Comparison of ENCODE assay signal across 10 cellular contexts in the genomic region with DNA sequence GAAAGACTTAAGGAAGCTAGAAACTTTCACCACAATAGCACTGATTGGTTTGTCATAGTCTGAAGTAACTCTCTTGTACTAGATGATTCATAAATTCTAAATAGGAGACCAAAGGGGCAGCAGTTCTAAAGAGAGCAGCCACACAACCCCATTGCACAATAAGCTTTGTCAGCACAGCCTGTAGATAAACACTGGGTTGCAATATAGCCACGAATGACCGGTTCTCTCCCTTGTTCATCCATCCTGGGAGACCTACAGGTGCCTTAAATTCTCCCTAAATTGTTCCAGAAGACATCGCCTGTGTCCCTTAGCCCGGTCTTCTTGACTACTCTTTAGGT.
DNase-seq lines count a peak whose midpoint lies in the region; ATAC-seq, FAIRE-seq and TF ChIP-seq lines count a peak whose summit lies in the region.
"Had no signal": no experiment of that assay in that cellular context is flagged by ENCODE, and none has a peak within 500 bp of the region (broad histone marks: within the 10 kb centered on the region; RNA-seq: fewer than 3 reads in every experiment).

No MANE protein-coding gene starts in this region.

- peak overlapping the region in 6 of 11 experiments; percentile 41 to 79 (median 72); a peak in 13 of 22 replicates for H3K4me2 ChIP-seq in BLaER1 treated with 17β-estradiol and CSF1 and Interleukin-3, amounts not matched to agents 10 nM and 100 nM
- no peak overlapping the region for H3K4me2 ChIP-seq in HepG2 (ENCODE audit: low read depth, low read length)
- no peak overlapping the region for H3K4me2 ChIP-seq in Karpas-422 (ENCODE audit: low read depth, low read length, poor library complexity, severe bottlenecking)

- peak; percentile 47 for FAIRE-seq in HepG2 (lab: Jason Lieb, UNC)

- H2AFZ ChIP-seq in HepG2 (ENCODE audit: low read length) (no peak overlapping the region), Karpas-422 (ENCODE audit: low read length) (no peak overlapping the region)

- peak; percentile 92 for ATAC-seq in HepG2
- ATAC-seq in GM18502 (IDR thresholded peaks at IDR 0.05; ENCODE audit: poor library complexity, unreplicated experiment), result no peak
- ATAC-seq: naive thymus-derived CD8-positive, alpha-beta T cell had no signal

- peaks cover 0 to 67% (median 35%) of the 10 kb centered on the region in 10 experiments; a peak in 16 of 20 replicates for H3K4me1 ChIP-seq in BLaER1 treated with 17β-estradiol and CSF1 and Interleukin-3, amounts not matched to agents 10 nM and 100 nM
- H3K4me1 ChIP-seq in ascending aorta (no peaks in the 10 kb centered on the region), HepG2 (ENCODE audit: insufficient read depth, low read length) (peaks cover 20% of the 10 kb centered on the region), Karpas-422 (ENCODE audit: low read length) (peaks cover 31% of the 10 kb centered on the region)

- no peaks in the 10 kb centered on the region for H3K9me2 ChIP-seq in Karpas-422 (replicated peaks; ENCODE audit: insufficient read depth, low read length)

- no peaks in the 10 kb centered on the region for H3K27me3 ChIP-seq in BLaER1 treated with 17β-estradiol and CSF1 and Interleukin-3, amounts not matched to agents 10 nM and 100 nM
- H3K27me3 ChIP-seq in ascending aorta, result no peaks in the 10 kb centered on the region
- no peaks in the 10 kb centered on the region for H3K27me3 ChIP-seq in HepG2 (ENCODE audit: control insufficient read depth in 1 of 2, insufficient read depth in 2 of 2, low read length in 2 of 2)
- no peaks in the 10 kb centered on the region for H3K27me3 ChIP-seq in Karpas-422 (ENCODE audit: low read length)

- POLR2A ChIA-PET in HepG2 (lab: Yijun Ruan, JAX), result no interaction called here

- H3K4me3 ChIP-seq in BLaER1 treated with 17β-estradiol and CSF1 and Interleukin-3, amounts not matched to agents 10 nM and 100 nM, result no peak overlapping the region
- H3K4me3 ChIP-seq in ascending aorta (no peak overlapping the region), HepG2 (replicated peaks in 1 of 3; ENCODE audit: insufficient read depth in 1 of 3, low read depth in 2 of 3, low read length in 3 of 3) (no peak overlapping the region), Karpas-422 (ENCODE audit: low read length) (no peak overlapping the region)

- no peaks in the 10 kb centered on the region for H3K36me3 ChIP-seq in BLaER1 treated with 17β-estradiol and CSF1 and Interleukin-3, amounts not matched to agents 10 nM and 100 nM
- no peaks in the 10 kb centered on the region for H3K36me3 ChIP-seq in KOPT-K1 (ENCODE audit: insufficient read depth, low read length)
- no peaks in the 10 kb centered on the region for H3K36me3 ChIP-seq in ascending aorta
- H3K36me3 ChIP-seq in HepG2 (replicated peaks in 1 of 2; ENCODE audit: control insufficient read depth in 1 of 2, insufficient read depth in 2 of 2, low read length in 2 of 2), result no peaks in the 10 kb centered on the region
- H3K36me3 ChIP-seq in Karpas-422 (ENCODE audit: insufficient read depth, low read length), result no peaks in the 10 kb centered on the region

- H3K27ac ChIP-seq in BLaER1 treated with 17β-estradiol and CSF1 and Interleukin-3, amounts not matched to agents 10 nM and 100 nM, result peak overlapping the region in 8 of 11 experiments; percentile 34 to 83 (median 66); a peak in 15 of 22 replicates
- H3K27ac ChIP-seq in KOPT-K1 (ENCODE audit: low read depth, low read length, poor library complexity, severe bottlenecking) (peak overlapping the region; percentile 32), ascending aorta (no peak overlapping the region), HepG2 (ENCODE audit: extremely low read length, insufficient read depth, low read length) (no peak overlapping the region), Karpas-422 (ENCODE audit: low read length) (no peak overlapping the region)

- 21% methylated on average over 4 of the region's 4 CpGs for WGBS in HepG2 (ENCODE audit: low lambda C conversion rate)

- H3K9ac ChIP-seq in BLaER1 treated with 17β-estradiol and CSF1 and Interleukin-3, amounts not matched to agents 10 nM and 100 nM, result peak overlapping the region in 3 of 11 experiments; percentile 28 to 63 (median 51); a peak in 7 of 22 replicates
- no peak overlapping the region for H3K9ac ChIP-seq in HepG2 (ENCODE audit: insufficient read depth, low read depth, low read length)
- H3K9ac ChIP-seq in Karpas-422 (ENCODE audit: low read length), result no peak overlapping the region

- no TSS peak for BruUV-seq in HepG2 (replicated peaks; lab: Mats Ljungman, UMichigan)

- DNase-seq in ascending aorta (ENCODE audit: low spot score in 2 of 2), result peak; percentile 15 to 63
- DNase-seq in HepG2 (ENCODE audit: low spot score), result peak; percentile 70
- no peak for DNase-seq in ecto neural progenitor cell (ENCODE audit: low spot score)
- DNase-seq in T-helper 1 cell, result no peak
- no peak for DNase-seq in Karpas-422
- DNase-seq: cerebellar nuclear complex; naive thymus-derived CD8-positive, alpha-beta T cell had no signal

- TF ChIP-seq RAD21 in HepG2 (CRISPR knock-in tag; IDR thresholded peaks at IDR 0.05), result no peak

- intact Hi-C loops in ascending aorta (cut with DNase I), result loop anchor here (5.0 kb wide), 1 partner anchor 574 kb away; no protein-coding TSS in a partner anchor
- intact Hi-C loops in HepG2 (cut with micrococcal nuclease; ENCODE audit: unreplicated experiment), result loop anchor here (10.0 kb wide), 1 partner anchor 92 kb away; no protein-coding TSS in a partner anchor

- H3K79me2 ChIP-seq in HepG2 (ENCODE audit: insufficient read depth, low read length), result no peaks in the 10 kb centered on the region
- H3K79me2 ChIP-seq in Karpas-422 (ENCODE audit: low read length), result no peaks in the 10 kb centered on the region

- TF ChIP-seq CTCF in ascending aorta (IDR thresholded peaks at IDR 0.05), result no peak
- no peak for TF ChIP-seq CTCF in HepG2 (CRISPR knock-in tag; IDR thresholded peaks at IDR 0.05)

- no peaks in the 10 kb centered on the region for H3K9me3 ChIP-seq in BLaER1 treated with 17β-estradiol and CSF1 and Interleukin-3, amounts not matched to agents 10 nM and 100 nM (replicated peaks in 1 of 11)
- H3K9me3 ChIP-seq in KOPT-K1 (ENCODE audit: insufficient read depth, low read length, poor library complexity, severe bottlenecking) (no peaks in the 10 kb centered on the region), ascending aorta (no peaks in the 10 kb centered on the region), HepG2 (ENCODE audit: low read length) (no peaks in the 10 kb centered on the region), Karpas-422 (ENCODE audit: low read length) (no peaks in the 10 kb centered on the region)

- H4K20me1 ChIP-seq in BLaER1 treated with 17β-estradiol and CSF1 and Interleukin-3, amounts not matched to agents 10 nM and 100 nM, result no peaks in the 10 kb centered on the region
- H4K20me1 ChIP-seq in HepG2 (ENCODE audit: insufficient read depth, low read length) (no peaks in the 10 kb centered on the region; the same call in 1 of the 2 replicates), Karpas-422 (ENCODE audit: insufficient read depth, low read depth, low read length) (no peaks in the 10 kb centered on the region)

- peak in 1 of 2 experiments; percentile 32; a peak in 1 of 4 replicates for TF ChIP-seq EP300 in HepG2 (IDR thresholded peaks at IDR 0.05; ENCODE audit: low read depth in 2 of 2, low read length in 2 of 2)
- TF ChIP-seq EP300 in HepG2 (CRISPR knock-in tag; IDR thresholded peaks at IDR 0.05; ENCODE audit: borderline replicate concordance), result no peak

- no peak for TF ChIP-seq POLR2A in HepG2 (IDR thresholded peaks at IDR 0.05; ENCODE audit: insufficient read depth in 1 of 2, low read depth in 2 of 2, low read length in 2 of 2)

- CTCF ChIA-PET in HepG2 (lab: Yijun Ruan, JAX; ENCODE audit: low intra/inter-chr PET ratio, low total read pairs), result no interaction called here

- in situ Hi-C loops in HepG2 (cut with HindIII; ENCODE audit: extremely low pct_ligation_motif_present, low pct_unique_long_range_greater_than_20kb), result loop anchor here (10.0 kb wide), 1 partner anchor 552 kb away; no protein-coding TSS in a partner anchor

TF ChIP-seq in HepG2, 621 proteins besides CTCF, POLR2A, EP300 and RAD21 (continues in another document):
- TF ChIP-seq FOXO1 (CRISPR knock-in tag; IDR thresholded peaks at IDR 0.05) (peak; percentile 59; the same call in 1 of the 2 replicates), NCOA2 (CRISPR knock-in tag; IDR thresholded peaks at IDR 0.05) (0 out of 2 replicates have a peak, but pooled peaks have one; percentile 14), FOSL2 (CRISPR knock-in tag; IDR thresholded peaks at IDR 0.05) (peak; percentile 89), MEIS1 (CRISPR knock-in tag; IDR thresholded peaks at IDR 0.05; ENCODE audit: borderline replicate concordance) (no peak), FOXA1 (IDR thresholded peaks at IDR 0.05) (no peak), FOXA1 (CRISPR knock-in tag; IDR thresholded peaks at IDR 0.05) (peak; percentile 63; the same call in 1 of the 2 replicates), SKI (IDR thresholded peaks at IDR 0.05; ENCODE audit: partially characterized antibody) (no peak)
- TF ChIP-seq, protein P1, sequence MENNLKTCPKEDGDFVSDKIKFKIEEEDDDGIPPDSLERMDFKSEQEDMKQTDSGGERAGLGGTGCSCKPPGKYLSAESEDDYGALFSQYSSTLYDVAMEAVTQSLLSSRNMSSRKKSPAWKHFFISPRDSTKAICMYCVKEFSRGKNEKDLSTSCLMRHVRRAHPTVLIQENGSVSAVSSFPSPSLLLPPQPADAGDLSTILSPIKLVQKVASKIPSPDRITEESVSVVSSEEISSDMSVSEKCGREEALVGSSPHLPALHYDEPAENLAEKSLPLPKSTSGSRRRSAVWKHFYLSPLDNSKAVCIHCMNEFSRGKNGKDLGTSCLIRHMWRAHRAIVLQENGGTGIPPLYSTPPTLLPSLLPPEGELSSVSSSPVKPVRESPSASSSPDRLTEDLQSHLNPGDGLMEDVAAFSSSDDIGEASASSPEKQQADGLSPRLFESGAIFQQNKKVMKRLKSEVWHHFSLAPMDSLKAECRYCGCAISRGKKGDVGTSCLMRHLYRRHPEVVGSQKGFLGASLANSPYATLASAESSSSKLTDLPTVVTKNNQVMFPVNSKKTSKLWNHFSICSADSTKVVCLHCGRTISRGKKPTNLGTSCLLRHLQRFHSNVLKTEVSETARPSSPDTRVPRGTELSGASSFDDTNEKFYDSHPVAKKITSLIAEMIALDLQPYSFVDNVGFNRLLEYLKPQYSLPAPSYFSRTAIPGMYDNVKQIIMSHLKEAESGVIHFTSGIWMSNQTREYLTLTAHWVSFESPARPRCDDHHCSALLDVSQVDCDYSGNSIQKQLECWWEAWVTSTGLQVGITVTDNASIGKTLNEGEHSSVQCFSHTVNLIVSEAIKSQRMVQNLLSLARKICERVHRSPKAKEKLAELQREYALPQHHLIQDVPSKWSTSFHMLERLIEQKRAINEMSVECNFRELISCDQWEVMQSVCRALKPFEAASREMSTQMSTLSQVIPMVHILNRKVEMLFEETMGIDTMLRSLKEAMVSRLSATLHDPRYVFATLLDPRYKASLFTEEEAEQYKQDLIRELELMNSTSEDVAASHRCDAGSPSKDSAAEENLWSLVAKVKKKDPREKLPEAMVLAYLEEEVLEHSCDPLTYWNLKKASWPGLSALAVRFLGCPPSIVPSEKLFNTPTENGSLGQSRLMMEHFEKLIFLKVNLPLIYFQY (CRISPR knock-in tag; IDR thresholded peaks at IDR 0.05; ENCODE audit: borderline replicate concordance), result no peak

Comparison
In these comparisons a context has a peak if more than half of its experiments do, and no peak if none do; other contexts are left out.
1. H3K27ac ChIP-seq: peak in BLaER1 treated with 17β-estradiol and CSF1 and Interleukin-3, amounts not matched to agents 10 nM and 100 nM (8 of 11) and KOPT-K1 (single experiment); none in ascending aorta (0 of 2), HepG2 (single experiment) and Karpas-422 (single experiment).
2. H3K4me2 ChIP-seq: peak in BLaER1 treated with 17β-estradiol and CSF1 and Interleukin-3, amounts not matched to agents 10 nM and 100 nM (6 of 11); none in HepG2 (single experiment) and Karpas-422 (single experiment).
3. DNase-seq: peak in ascending aorta (2 of 2) and HepG2 (single experiment); none in ecto neural progenitor cell (single experiment), T-helper 1 cell (0 of 5) and Karpas-422 (single experiment).